Comparison of ENCODE assay signal across 8 cellular contexts in genomic region chr6:148760568-148761531, GRCh38. TPM values are rescaled to one million over a fixed set of nuclear protein-coding genes. Genes with fewer than 3 reads are reported as not detected.
DNase-seq lines count a peak whose midpoint lies in the region; ATAC-seq, FAIRE-seq and TF ChIP-seq lines count a peak whose summit lies in the region.

No MANE protein-coding gene starts in this region.

- 4 to 6% (median 5%) methylated on average over 14 of the region's 14 CpGs for WGBS in ovary, 3 donors

- peak; percentile 47 for ATAC-seq in HG02610 (IDR thresholded peaks at IDR 0.05; ENCODE audit: unreplicated experiment)
- no peak for ATAC-seq in GM21381 (IDR thresholded peaks at IDR 0.05; ENCODE audit: unreplicated experiment)

- no peak for TF ChIP-seq POLR2A in ovary (IDR thresholded peaks at IDR 0.05)

- H3K27me3 ChIP-seq in ovary = no peaks in the 10 kb centered on the region

- peak overlapping the region; percentile 44 for H3K4me3 ChIP-seq in GM12865 (ENCODE audit: low read depth, low read length)
- peak overlapping the region; percentile 11 for H3K4me3 ChIP-seq in ovary

- intact Hi-C loops in ovary (cut with DNase I) = no loop called here

- H3K36me3 ChIP-seq in ovary = no peaks in the 10 kb centered on the region

- no peak for TF ChIP-seq EP300 in ovary (IDR thresholded peaks at IDR 0.05)

- peak; percentile 10 for FAIRE-seq in frontal cortex (lab: Jason Lieb, UNC)

- TF ChIP-seq CTCF in GM12865 (IDR thresholded peaks at IDR 0.05; ENCODE audit: insufficient read depth, low read depth, low read length, missing control alignments) = no peak
- TF ChIP-seq CTCF in ovary (IDR thresholded peaks at IDR 0.05) = no peak

- H3K27ac ChIP-seq in ovary = peak overlapping the region in 1 of 2 donors; percentile 62

- DNase-seq in GM12865 (ENCODE audit: low read depth) (peak; percentile 83), NCI-H82 treated with DMSO at 0.1 percent for 48 hours (lab: John Stamatoyannopoulos, UW; ENCODE audit: unreplicated experiment) (peak; percentile 78), frontal cortex (ENCODE audit: low spot score in 2 of 2) (no peak), ovary (peak; percentile 71 to 84 (median 72)), DMS153 (lab: John Stamatoyannopoulos, UW) (no peak)
- peak; percentile 34 for DNase-seq in activated effector memory CD4-positive, alpha-beta T cell treated with Interleukin-2 at 50 U/mL for 16 hours

- H3K9me3 ChIP-seq in ovary = no peaks in the 10 kb centered on the region

- peaks cover 2% of the 10 kb centered on the region for H3K4me1 ChIP-seq in ovary (ENCODE audit: insufficient read depth)

RNA-seq across cellular contexts. Expression of gene UST, which starts 14.0 kb away (rescaled TPM):
- total RNA-seq in frontal cortex (39.5 TPM), ovary (10 to 100 TPM; 12.3 to 19.3 (median 16.5) TPM)
- 10 to 100 TPM; 11.8 to 20.1 TPM for polyA plus RNA-seq in ovary

Comparison
In these comparisons a context has a peak if more than half of its experiments do, and no peak if none do; other contexts are left out.
1. DNase-seq: peak in GM12865 (single experiment), NCI-H82 treated with DMSO at 0.1 percent for 48 hours (single experiment), activated effector memory CD4-positive, alpha-beta T cell treated with Interleukin-2 at 50 U/mL for 16 hours (single experiment) and ovary (5 of 5); none in frontal cortex (0 of 2) and DMS153 (single experiment).